ENCODE assay signal across 22 cellular contexts in genomic region chr2:58938988-58939387, GRCh38.
DNase-seq lines count a peak whose midpoint lies in the region; ATAC-seq, FAIRE-seq and TF ChIP-seq lines count a peak whose summit lies in the region.
"Had no signal": no experiment of that assay in that cellular context is flagged by ENCODE, and none has a peak within 500 bp of the region (broad histone marks: within the 10 kb centered on the region; RNA-seq: fewer than 3 reads in every experiment).

No MANE protein-coding gene starts in this region.

- no peaks in the 10 kb centered on the region; the same call in 1 of the 2 replicates for H3K9me3 Mint-ChIP-seq in HFFc6
- peaks cover 12% of the 10 kb centered on the region for H3K9me3 Mint-ChIP-seq in astrocyte (ENCODE audit: unreplicated experiment)
- H3K9me3 Mint-ChIP-seq: CD8-positive, alpha-beta T cell had no signal

- H3K9ac ChIP-seq in astrocyte (ENCODE audit: low read length) = peak overlapping the region; percentile 10

- H4K20me1 ChIP-seq in astrocyte (ENCODE audit: insufficient read depth, low read length) = no peaks in the 10 kb centered on the region

- peaks cover 4% of the 10 kb centered on the region for H3K9me3 ChIP-seq in astrocyte (ENCODE audit: insufficient read depth, low read depth, low read length)
- H3K9me3 ChIP-seq in SJCRH30 (replicated peaks) = no peaks in the 10 kb centered on the region
- H3K9me3 ChIP-seq: Caco-2 had no signal

- no peak for ATAC-seq in GM19467 (IDR thresholded peaks at IDR 0.05; ENCODE audit: unreplicated experiment)
- ATAC-seq: CD8-positive, alpha-beta T cell had no signal

- H3K4me3 Mint-ChIP-seq in HFFc6 = no peak overlapping the region
- no peak overlapping the region for H3K4me3 Mint-ChIP-seq in astrocyte (ENCODE audit: unreplicated experiment)
- H3K4me3 Mint-ChIP-seq: B cell; CD8-positive, alpha-beta T cell; H9 had no signal

- no peaks in the 10 kb centered on the region for H3K36me3 Mint-ChIP-seq in HFFc6 (ENCODE audit: low read depth)
- H3K36me3 Mint-ChIP-seq in astrocyte (ENCODE audit: low read depth, unreplicated experiment) = peaks cover 2% of the 10 kb centered on the region
- H3K36me3 Mint-ChIP-seq: CD8-positive, alpha-beta T cell had no signal

- no peak overlapping the region for H2AFZ ChIP-seq in astrocyte (ENCODE audit: low read depth, low read length)

- H3K4me3 ChIP-seq in astrocyte (ENCODE audit: insufficient read depth, low read depth, low read length) (no peak overlapping the region), SJCRH30 (no peak overlapping the region)
- H3K4me3 ChIP-seq: Peyer's patch had no signal

- H3K4me1 Mint-ChIP-seq in HFFc6 (ENCODE audit: low read depth) (peaks cover 18% of the 10 kb centered on the region), astrocyte (ENCODE audit: low read depth, unreplicated experiment) (peaks cover 5% of the 10 kb centered on the region)
- H3K4me1 Mint-ChIP-seq: B cell had no signal

- H3K27me3 Mint-ChIP-seq in HFFc6 (ENCODE audit: insufficient read depth) (peaks cover 4% of the 10 kb centered on the region; the same call in 1 of the 2 replicates), astrocyte (ENCODE audit: low read depth, unreplicated experiment) (no peaks in the 10 kb centered on the region)

- H3K27ac Mint-ChIP-seq in HFFc6 (peak overlapping the region; percentile 79), astrocyte (ENCODE audit: unreplicated experiment) (peak overlapping the region; percentile 60)
- H3K27ac Mint-ChIP-seq: B cell; CD8-positive, alpha-beta T cell; H9 had no signal

- no peaks in the 10 kb centered on the region for H3K27me3 ChIP-seq in astrocyte (ENCODE audit: insufficient read depth, low read length)
- peaks cover 3% of the 10 kb centered on the region; the same call in 1 of the 2 replicates for H3K27me3 ChIP-seq in SJCRH30
- H3K27me3 ChIP-seq: Peyer's patch had no signal

- peak overlapping the region; percentile 0 for H3K4me2 ChIP-seq in astrocyte (ENCODE audit: low read length)

- H3K4me1 ChIP-seq in astrocyte (ENCODE audit: insufficient read depth, low read length) (no peaks in the 10 kb centered on the region), SJCRH30 (no peaks in the 10 kb centered on the region)
- H3K4me1 ChIP-seq: Caco-2, Peyer's patch had no signal

- TF ChIP-seq CTCF in HFFc6 (IDR thresholded peaks at IDR 0.05) = no peak
- TF ChIP-seq CTCF in astrocyte (IDR thresholded peaks at IDR 0.05; ENCODE audit: insufficient read depth, low read depth, low read length) = no peak

- H3K27ac ChIP-seq in astrocyte (ENCODE audit: low read depth, low read length) (peak overlapping the region; percentile 33), SJCRH30 (no peak overlapping the region)
- H3K27ac ChIP-seq: C4-2B, Peyer's patch had no signal

- H3K36me3 ChIP-seq in astrocyte (ENCODE audit: insufficient read depth, low read length) (no peaks in the 10 kb centered on the region), SJCRH30 (no peaks in the 10 kb centered on the region)
- H3K36me3 ChIP-seq: Peyer's patch had no signal

- peak; percentile 29 for DNase-seq in HFFc6
- DNase-seq in astrocyte (ENCODE audit: low read depth) = no peak
- DNase-seq in iris pigment epithelial cell (ENCODE audit: low read depth) = peak; percentile 0
- DNase-seq in mucosa of gallbladder (ENCODE audit: low spot score) = no peak
- no peak for DNase-seq in NCI-H1092 treated with DMSO at 0.1 percent for 48 hours (lab: John Stamatoyannopoulos, UW)
- no peak for DNase-seq in SJCRH30
- DNase-seq: Caco-2; CD8-positive, alpha-beta T cell; H9; KG1; NCI-H1048; NCI-H1417 treated with DMSO at 0.1 percent for 48 hours; NCI-H1694 treated with DMSO at 0.1 percent for 48 hours; NCI-H2081; NCI-H2227 treated with DMSO at 0.1 percent for 48 hours; NCI-H69; Peyer's patch; SHP77 treated with DMSO at 0.1 percent for 48 hours had no signal

- no peaks in the 10 kb centered on the region for H3K79me2 ChIP-seq in astrocyte (ENCODE audit: insufficient read depth, low read length)

- no peak for FAIRE-seq in astrocyte (lab: Jason Lieb, UNC)
- FAIRE-seq: GM12892 had no signal

Comparison
In these comparisons a context has a peak if more than half of its experiments do, and no peak if none do; other contexts are left out.
1. DNase-seq: peak in HFFc6 (single experiment) and iris pigment epithelial cell (single experiment); none in astrocyte (single experiment), mucosa of gallbladder (single experiment), NCI-H1092 treated with DMSO at 0.1 percent for 48 hours (single experiment) and SJCRH30 (0 of 2).